In the genomic region with DNA sequence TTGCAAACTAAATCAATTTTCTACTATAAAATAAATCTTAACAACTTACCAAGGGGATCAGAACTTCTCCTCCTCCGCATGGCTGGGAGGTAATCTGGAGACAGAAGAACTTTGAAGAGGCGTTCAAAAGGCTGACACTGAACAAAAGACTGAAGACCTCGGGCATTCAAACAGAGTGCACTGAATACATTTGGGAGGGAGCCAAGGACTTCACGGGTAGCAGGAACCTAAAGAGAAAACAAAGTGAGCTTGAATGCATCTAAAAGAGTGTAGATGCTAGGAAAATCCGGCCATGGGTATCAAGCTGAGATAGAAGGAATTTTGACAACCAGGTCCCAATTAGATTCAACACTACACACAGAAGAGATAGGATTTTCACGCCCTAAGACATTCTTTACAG, we compare ENCODE assay signal across 21 cellular contexts.
"Had no signal": no experiment of that assay in that cellular context is flagged by ENCODE, and none has a peak within 500 bp of the region (broad histone marks: within the 10 kb centered on the region; RNA-seq: fewer than 3 reads in every experiment).

No MANE protein-coding gene starts in this region.

- H3K4me3 Mint-ChIP-seq: activated CD4-positive, alpha-beta T cell treated with anti-CD3 and anti-CD28 coated beads, Interleukin-2, amount 10 ng/mL, durations not matched to agents 7 days and 5 days; activated CD8-positive, alpha-beta T cell treated with anti-CD3 and anti-CD28 coated beads, Interleukin-2, amount 10 ng/mL, durations not matched to agents 7 days and 5 days; dendritic cell treated with granulocyte-macrophage colony-stimulating factor and Interleukin-4, amounts not matched to agents 40 ng/mL and 50 ng/mL, for 4 days; memory B cell; neural crest cell had no signal

- H3K27ac ChIP-seq: esophagus muscularis mucosa, gastroesophageal sphincter, heart right ventricle, prostate gland, right atrium auricular region, tibial nerve, uterus had no signal

- H3K36me3 ChIP-seq: prostate gland, uterus had no signal

- H3K4me3 ChIP-seq: esophagus muscularis mucosa, gastroesophageal sphincter, heart right ventricle, prostate gland, right atrium auricular region, tibial nerve, uterus had no signal

- H3K27ac Mint-ChIP-seq: activated CD4-positive, alpha-beta T cell treated with anti-CD3 and anti-CD28 coated beads, Interleukin-2, amount 10 ng/mL, durations not matched to agents 7 days and 5 days; activated CD8-positive, alpha-beta T cell treated with anti-CD3 and anti-CD28 coated beads, Interleukin-2, amount 10 ng/mL, durations not matched to agents 7 days and 5 days; dendritic cell treated with granulocyte-macrophage colony-stimulating factor and Interleukin-4, amounts not matched to agents 40 ng/mL and 50 ng/mL, for 4 days; memory B cell had no signal

- H3K9me3 Mint-ChIP-seq: activated CD4-positive, alpha-beta T cell treated with anti-CD3 and anti-CD28 coated beads, Interleukin-2, amount 10 ng/mL, durations not matched to agents 7 days and 5 days; dendritic cell treated with granulocyte-macrophage colony-stimulating factor and Interleukin-4, amounts not matched to agents 40 ng/mL and 50 ng/mL, for 4 days; memory B cell had no signal

- H3K27me3 ChIP-seq: esophagus muscularis mucosa, gastroesophageal sphincter, right atrium auricular region, tibial nerve, uterus had no signal

- H3K27me3 Mint-ChIP-seq: activated CD4-positive, alpha-beta T cell treated with anti-CD3 and anti-CD28 coated beads, Interleukin-2, amount 10 ng/mL, durations not matched to agents 7 days and 5 days; dendritic cell treated with granulocyte-macrophage colony-stimulating factor and Interleukin-4, amounts not matched to agents 40 ng/mL and 50 ng/mL, for 4 days; memory B cell had no signal

- DNase-seq: activated CD4-positive, alpha-beta T cell treated with anti-CD3 and anti-CD28 coated beads, Interleukin-2, amount 10 ng/mL, durations not matched to agents 7 days and 5 days; activated CD8-positive, alpha-beta T cell treated with anti-CD3 and anti-CD28 coated beads, Interleukin-2, amount 10 ng/mL, durations not matched to agents 7 days and 5 days; anterior cingulate cortex; cerebellar nuclear complex; effector CD8-positive, alpha-beta T cell; heart right ventricle; left ventricle myocardium superior; stimulated activated CD4-positive, alpha-beta T cell treated with anti-CD3 and anti-CD28 coated beads, Interleukin-12 subunit alpha, Interleukin-12 subunit beta, amount 100 ng/mL, for 4 hours; stimulated activated CD4-positive, alpha-beta T cell treated with anti-CD3 and anti-CD28 coated beads, Interleukin-1b, Interleukin-23, amount 100 ng/mL, for 48 hours; stimulated activated CD8-positive, alpha-beta memory T cell treated with anti-CD3 and anti-CD28 coated beads, Interleukin-4, amount 100 ng/mL, for 48 hours; stimulated activated naive CD4-positive, alpha-beta T cell; T1000; uterus had no signal

- H3K4me1 ChIP-seq: esophagus muscularis mucosa, gastroesophageal sphincter, heart right ventricle, prostate gland, right atrium auricular region, tibial nerve, uterus had no signal

- ATAC-seq: activated CD8-positive, alpha-beta T cell treated with anti-CD3 and anti-CD28 coated beads, Interleukin-2, amount 10 ng/mL, durations not matched to agents 7 days and 5 days; gastroesophageal sphincter; heart right ventricle; left ventricle myocardium superior had no signal

- H3K9me3 ChIP-seq: esophagus muscularis mucosa, gastroesophageal sphincter, heart right ventricle, prostate gland, right atrium auricular region, tibial nerve, uterus had no signal
